23 cellular contexts compared by ENCODE assay signal in genomic region chr13:48534911-48535501, GRCh38. TPM values are rescaled to one million over a fixed set of nuclear protein-coding genes. Genes with fewer than 3 reads are reported as not detected.
DNase-seq lines count a peak whose midpoint lies in the region; ATAC-seq, FAIRE-seq and TF ChIP-seq lines count a peak whose summit lies in the region.
"Had no signal": no experiment of that assay in that cellular context is flagged by ENCODE, and none has a peak within 500 bp of the region (broad histone marks: within the 10 kb centered on the region; RNA-seq: fewer than 3 reads in every experiment).

No MANE protein-coding gene starts in this region.

- no peak overlapping the region for H3K4me3 ChIP-seq in H1 (ENCODE audit: extremely low read depth in 1 of 4, insufficient read depth in 2 of 4, low read depth in 3 of 4, low read length in 4 of 4)
- H3K4me3 ChIP-seq in CD8-positive, alpha-beta T cell (ENCODE audit: low read depth, low read length), result no peak overlapping the region
- H3K4me3 ChIP-seq: GM12878, Peyer's patch had no signal

- H3K27me3 Mint-ChIP-seq in activated T-cell treated with anti-CD3 and anti-CD28 coated beads, Interleukin-2, amount 50 U/mL, for 72 hours (ENCODE audit: low read depth), result no peaks in the 10 kb centered on the region
- no peaks in the 10 kb centered on the region for H3K27me3 Mint-ChIP-seq in activated T-cell treated with anti-CD3 and anti-CD28 coated beads, Interleukin-2, amount 50 U/mL, for 24 hours
- no peaks in the 10 kb centered on the region for H3K27me3 Mint-ChIP-seq in progenitor cell of endocrine pancreas
- peaks cover 8% of the 10 kb centered on the region for H3K27me3 Mint-ChIP-seq in activated naive CD8-positive, alpha-beta T cell treated with anti-CD3 and anti-CD28 coated beads for 36 hours
- H3K27me3 Mint-ChIP-seq in CD8-positive, alpha-beta T cell (ENCODE audit: low read depth), result no peaks in the 10 kb centered on the region

- H3K27ac Mint-ChIP-seq in activated T-cell treated with anti-CD3 and anti-CD28 coated beads, Interleukin-2, amount 50 U/mL, for 72 hours, result peak overlapping the region; percentile 33
- H3K27ac Mint-ChIP-seq in activated T-cell treated with anti-CD3 and anti-CD28 coated beads, Interleukin-2, amount 50 U/mL, for 24 hours, result no peak overlapping the region
- H3K27ac Mint-ChIP-seq in progenitor cell of endocrine pancreas, result no peak overlapping the region
- no peak overlapping the region for H3K27ac Mint-ChIP-seq in activated naive CD8-positive, alpha-beta T cell treated with anti-CD3 and anti-CD28 coated beads for 36 hours
- no peak overlapping the region for H3K27ac Mint-ChIP-seq in CD8-positive, alpha-beta T cell
- H3K27ac Mint-ChIP-seq: H9, HFFc6 had no signal

- no peak overlapping the region for H2BK5ac ChIP-seq in H1 (ENCODE audit: low read depth, low read length)

- no peaks in the 10 kb centered on the region for H4K20me1 ChIP-seq in H1 (replicated peaks in 1 of 2; ENCODE audit: control insufficient read depth in 1 of 2, insufficient read depth in 2 of 2, low read length in 2 of 2)

- peaks cover 2% of the 10 kb centered on the region for H3K23me2 ChIP-seq in H1 (ENCODE audit: low read depth, low read length)

- TF ChIP-seq RAD21 in Ishikawa (IDR thresholded peaks at IDR 0.05; ENCODE audit: low read depth) (no peak), H1 (IDR thresholded peaks at IDR 0.05 in 1 of 2, conservative IDR thresholded peaks at IDR 0.05 in 1 of 2; ENCODE audit: low read depth in 2 of 2, low read length in 2 of 2) (no peak)

- TF ChIP-seq POLR2A in H1 (IDR thresholded peaks at IDR 0.05; ENCODE audit: control extremely low read depth in 1 of 2, low read depth in 2 of 2, low read length in 2 of 2), result no peak

- H2BK120ac ChIP-seq in H1 (replicated peaks; ENCODE audit: low read depth, low read length), result no peak overlapping the region

- H3K36me3 ChIP-seq in H1 (ENCODE audit: control insufficient read depth in 2 of 4, insufficient read depth in 4 of 4, low read length in 3 of 4), result no peaks in the 10 kb centered on the region
- H3K36me3 ChIP-seq in CD8-positive, alpha-beta T cell (ENCODE audit: insufficient read depth, low read length), result no peaks in the 10 kb centered on the region
- H3K36me3 ChIP-seq: Peyer's patch had no signal

- intact Hi-C loops in CD8-positive, alpha-beta T cell (cut with DNase I, micrococcal nuclease), result loop anchor here (5.0 to 10.0 kb wide), 6 partner anchors 43 to 962 kb away; partner anchors contain the start of genes FNDC3A (in 1 of the 2), ITM2B (in 1 of the 2), MED4 (in 1 of the 2) and PHF11 (in 1 of the 2)

- H3K79me1 ChIP-seq in H1 (ENCODE audit: low read depth, low read length), result no peaks in the 10 kb centered on the region

- H3K4me1 Mint-ChIP-seq in activated T-cell treated with anti-CD3 and anti-CD28 coated beads, Interleukin-2, amount 50 U/mL, for 72 hours (ENCODE audit: low read depth), result peaks cover 32% of the 10 kb centered on the region
- peaks cover 33% of the 10 kb centered on the region for H3K4me1 Mint-ChIP-seq in activated T-cell treated with anti-CD3 and anti-CD28 coated beads, Interleukin-2, amount 50 U/mL, for 24 hours (ENCODE audit: low read depth)
- H3K4me1 Mint-ChIP-seq in progenitor cell of endocrine pancreas (ENCODE audit: low read depth), result peaks cover 11% of the 10 kb centered on the region
- H3K4me1 Mint-ChIP-seq in activated naive CD8-positive, alpha-beta T cell treated with anti-CD3 and anti-CD28 coated beads for 36 hours, result peaks cover 22% of the 10 kb centered on the region
- H3K4me1 Mint-ChIP-seq in CD8-positive, alpha-beta T cell (ENCODE audit: low read depth), result peaks cover 23% of the 10 kb centered on the region

- no peak overlapping the region for H3K4me3 Mint-ChIP-seq in activated T-cell treated with anti-CD3 and anti-CD28 coated beads, Interleukin-2, amount 50 U/mL, for 72 hours
- H3K4me3 Mint-ChIP-seq in activated T-cell treated with anti-CD3 and anti-CD28 coated beads, Interleukin-2, amount 50 U/mL, for 24 hours, result no peak overlapping the region
- H3K4me3 Mint-ChIP-seq in progenitor cell of endocrine pancreas (ENCODE audit: low read depth), result peak overlapping the region; percentile 10
- no peak overlapping the region for H3K4me3 Mint-ChIP-seq in activated naive CD8-positive, alpha-beta T cell treated with anti-CD3 and anti-CD28 coated beads for 36 hours
- no peak overlapping the region for H3K4me3 Mint-ChIP-seq in CD8-positive, alpha-beta T cell
- H3K4me3 Mint-ChIP-seq: H9, HFFc6 had no signal

- no peak overlapping the region for H3K18ac ChIP-seq in H1 (ENCODE audit: extremely low read depth, low read length)

- no peak for DNase-seq in activated T-cell treated with anti-CD3 and anti-CD28 coated beads, Interleukin-2, amount 50 U/mL, for 72 hours
- DNase-seq in activated T-cell treated with anti-CD3 and anti-CD28 coated beads, Interleukin-2, amount 50 U/mL, for 24 hours, result no peak
- no peak for DNase-seq in H1 (ENCODE audit: low read depth in 1 of 2, low spot score in 2 of 2)
- DNase-seq in progenitor cell of endocrine pancreas (ENCODE audit: low spot score, unreplicated experiment), result no peak
- DNase-seq in activated naive CD8-positive, alpha-beta T cell treated with anti-CD3 and anti-CD28 coated beads for 36 hours, result no peak
- no peak for DNase-seq in CD8-positive, alpha-beta T cell
- DNase-seq: 8988T, DMS 273 treated with DMSO at 0.1 percent for 48 hours, DMS79 treated with DMSO at 0.1 percent for 48 hours, H9, HFFc6, Karpas-422, NCI-H1105 treated with DMSO at 0.1 percent for 48 hours, NCI-H1694, NCI-H2081, NCI-H2171, NCI-H345, Peyer's patch had no signal

- H3K27ac ChIP-seq in H1 (ENCODE audit: low read depth, low read length), result no peak overlapping the region
- H3K27ac ChIP-seq in CD8-positive, alpha-beta T cell (ENCODE audit: low read depth, low read length), result no peak overlapping the region
- H3K27ac ChIP-seq: C4-2B, Peyer's patch had no signal

- CTCF ChIA-PET in H1 (lab: Charles Lee; ENCODE audit: partially characterized antibody), result interaction anchor here (0.9 kb wide), 1 partner anchor 45 kb away, joined by 5 read pairs; no protein-coding TSS in a partner anchor
- CTCF ChIA-PET in CD8-positive, alpha-beta T cell (lab: Charles Lee), result interaction anchor here (1.2 to 3.3 kb wide), 2 partner anchors 17 to 45 kb away, joined by 3 to 13 read pairs; no protein-coding TSS in a partner anchor

- H3K9ac ChIP-seq in H1 (replicated peaks in 1 of 4; ENCODE audit: extremely low read depth in 1 of 4, low read depth in 3 of 4, low read length in 3 of 4), result no peak overlapping the region

- H2AK5ac ChIP-seq in H1 (ENCODE audit: low read depth, low read length), result no peak overlapping the region

- TF ChIP-seq EP300 in Ishikawa (IDR thresholded peaks at IDR 0.05; ENCODE audit: borderline replicate concordance) (no peak), H1 (IDR thresholded peaks at IDR 0.05; ENCODE audit: borderline replicate concordance in 1 of 2, low read depth in 2 of 2, low read length in 2 of 2) (no peak)

- no peak overlapping the region for H4K91ac ChIP-seq in H1 (replicated peaks; ENCODE audit: insufficient read length, low read length)

- H2AFZ ChIP-seq in H1 (ENCODE audit: low read length), result no peak overlapping the region

- H2BK20ac ChIP-seq in H1 (ENCODE audit: low read length), result no peak overlapping the region

- H3K9me3 Mint-ChIP-seq in activated T-cell treated with anti-CD3 and anti-CD28 coated beads, Interleukin-2, amount 50 U/mL, for 72 hours, result peaks cover 7% of the 10 kb centered on the region in 2 donors
- H3K9me3 Mint-ChIP-seq in activated T-cell treated with anti-CD3 and anti-CD28 coated beads, Interleukin-2, amount 50 U/mL, for 24 hours, result no peaks in the 10 kb centered on the region
- no peaks in the 10 kb centered on the region for H3K9me3 Mint-ChIP-seq in progenitor cell of endocrine pancreas (ENCODE audit: low read depth)
- H3K9me3 Mint-ChIP-seq in activated naive CD8-positive, alpha-beta T cell treated with anti-CD3 and anti-CD28 coated beads for 36 hours, result peaks cover 2% of the 10 kb centered on the region
- peaks cover 4% of the 10 kb centered on the region for H3K9me3 Mint-ChIP-seq in CD8-positive, alpha-beta T cell
- H3K9me3 Mint-ChIP-seq: H9, HFFc6 had no signal

- H3K36me3 Mint-ChIP-seq in activated T-cell treated with anti-CD3 and anti-CD28 coated beads, Interleukin-2, amount 50 U/mL, for 72 hours (ENCODE audit: insufficient read depth in 2 of 2), result peaks cover 2 to 5% of the 10 kb centered on the region in 2 donors
- peaks cover 3% of the 10 kb centered on the region for H3K36me3 Mint-ChIP-seq in activated T-cell treated with anti-CD3 and anti-CD28 coated beads, Interleukin-2, amount 50 U/mL, for 24 hours (ENCODE audit: low read depth)
- H3K36me3 Mint-ChIP-seq in progenitor cell of endocrine pancreas (ENCODE audit: insufficient read depth), result no peaks in the 10 kb centered on the region
- no peaks in the 10 kb centered on the region for H3K36me3 Mint-ChIP-seq in activated naive CD8-positive, alpha-beta T cell treated with anti-CD3 and anti-CD28 coated beads for 36 hours
- peaks cover 5% of the 10 kb centered on the region for H3K36me3 Mint-ChIP-seq in CD8-positive, alpha-beta T cell

- H4K5ac ChIP-seq in H1 (ENCODE audit: insufficient read length, low read depth, low read length), result no peak overlapping the region

- H2BK15ac ChIP-seq in H1 (ENCODE audit: low read length), result no peak overlapping the region

- H3K23ac ChIP-seq in H1 (ENCODE audit: insufficient read length), result no peak overlapping the region

- no peaks in the 10 kb centered on the region for H3K9me3 ChIP-seq in H1 (ENCODE audit: insufficient read depth in 2 of 2, low read depth in 1 of 2, low read length in 1 of 2)
- no peaks in the 10 kb centered on the region for H3K9me3 ChIP-seq in CD8-positive, alpha-beta T cell (ENCODE audit: low read length)
- H3K9me3 ChIP-seq: Caco-2, Peyer's patch had no signal

- no peak overlapping the region for H2BK12ac ChIP-seq in H1 (ENCODE audit: low read depth, low read length)

- no peaks in the 10 kb centered on the region for H3K27me3 ChIP-seq in H1 (replicated peaks in 1 of 4; ENCODE audit: control insufficient read depth in 3 of 4, extremely low read depth in 1 of 4, insufficient read depth in 3 of 4, low read length in 3 of 4)
- H3K27me3 ChIP-seq in CD8-positive, alpha-beta T cell (ENCODE audit: insufficient read depth, low read length), result no peaks in the 10 kb centered on the region
- H3K27me3 ChIP-seq: Peyer's patch had no signal

- no peak for ATAC-seq in activated T-cell treated with anti-CD3 and anti-CD28 coated beads, Interleukin-2, amount 50 U/mL, for 72 hours (replicated peaks in 1 of 2)
- ATAC-seq in HG02970 (IDR thresholded peaks at IDR 0.05; ENCODE audit: low FRiP score, unreplicated experiment), result no peak
- ATAC-seq in CD8-positive, alpha-beta T cell, result no peak
- ATAC-seq: GM12878 had no signal

- H3K14ac ChIP-seq in H1 (ENCODE audit: insufficient read length), result no peak overlapping the region

- H3K4me1 ChIP-seq in H1 (replicated peaks in 1 of 4; ENCODE audit: control insufficient read depth in 3 of 4, insufficient read depth in 4 of 4, low read length in 3 of 4), result peaks cover 0 to 6% (median 4%) of the 10 kb centered on the region in 4 experiments; a peak in 4 of 7 replicates
- H3K4me1 ChIP-seq in CD8-positive, alpha-beta T cell (ENCODE audit: insufficient read depth, low read length), result peaks cover 14% of the 10 kb centered on the region

- H3K79me2 ChIP-seq in H1 (ENCODE audit: control insufficient read depth in 1 of 2, insufficient read depth in 2 of 2, low read length in 2 of 2), result peaks cover 0 to 20% of the 10 kb centered on the region in 2 experiments; a peak in 2 of 4 replicates

- POLR2A ChIA-PET in H1 (lab: Charles Lee; ENCODE audit: partially characterized antibody), result no interaction called here
- POLR2A ChIA-PET in CD8-positive, alpha-beta T cell (lab: Charles Lee), result interaction anchor here (0.6 to 2.0 kb wide), 5 partner anchors 27 to 1632 kb away, joined by 3 to 9 read pairs (median 8); no protein-coding TSS in a partner anchor

- no peak overlapping the region for H3K56ac ChIP-seq in H1 (replicated peaks; ENCODE audit: insufficient read length, low read depth, low read length)

- TF ChIP-seq CTCF in H1 (IDR thresholded peaks at IDR 0.05; ENCODE audit: control extremely low read depth in 1 of 3, insufficient read depth in 1 of 3, low read depth in 1 of 3, low read length in 3 of 3), result no peak
- no peak for TF ChIP-seq CTCF in progenitor cell of endocrine pancreas (IDR thresholded peaks at IDR 0.05; ENCODE audit: unreplicated experiment)
- TF ChIP-seq CTCF in CD8-positive, alpha-beta T cell (IDR thresholded peaks at IDR 0.05), result no peak

- H3K4ac ChIP-seq in H1 (replicated peaks; ENCODE audit: insufficient read length, low read depth, low read length), result no peak overlapping the region

- FAIRE-seq in H1 (lab: Jason Lieb, UNC), result no peak
- FAIRE-seq: GM12878 had no signal

- H4K8ac ChIP-seq in H1 (ENCODE audit: extremely low read depth, insufficient read depth, low read length), result no peak overlapping the region

- 97% methylated on average over 5 of the region's 5 CpGs; no CpG with 5 or more reads in 1 of the 2 experiments for WGBS in H1 (ENCODE audit: extremely low coverage in 1 of 2, insufficient coverage in 1 of 2, insufficient read length in 1 of 2, insufficient replicate concordance in 2 of 2, low coverage in 1 of 2, low lambda C conversion rate in 2 of 2, missing lambda C conversion rate in 1 of 2), 2 experiments

- H3K4me2 ChIP-seq in H1 (ENCODE audit: insufficient read depth in 1 of 2, low read depth in 2 of 2, low read length in 2 of 2), result no peak overlapping the region

RNA-seq across cellular contexts. Expression of gene RCBTB2, which starts 2.1 kb away (rescaled TPM):
- 1 to 10 TPM; 2.6 to 2.7 TPM for total RNA-seq in activated T-cell treated with anti-CD3 and anti-CD28 coated beads, Interleukin-2, amount 50 U/mL, for 72 hours
- 8.4 and 9.3 TPM in 2 replicates for total RNA-seq in H1 (2021; fragmentation: NEBNext Ultra II Directional; extraction: Animal tissue kit (Norgen Biotek cat#: 25700))
- 4.5 and 5.2 TPM in 2 replicates for polyA plus RNA-seq in H1 (2011; rRNA removed)
- 6.9 TPM for polyA plus RNA-seq in H1 (2011; cell fraction: cytosol; rRNA removed)
- polyA plus RNA-seq in H1 (2011; cell fraction: nucleus; rRNA removed), result 4.3 TPM
- 5.1 to 9.5 TPM (median 7.1 TPM) in 4 replicates for polyA plus RNA-seq in H1 (2012, experiment 1 of 2)
- 0.87 TPM for polyA plus RNA-seq in H1 (2012, experiment 2 of 2)
- polyA plus RNA-seq in H1 (2013, experiment 1 of 2), result 4.4 TPM
- polyA plus RNA-seq in H1 (2013, experiment 2 of 2), result 4.0 TPM
- polyA minus RNA-seq in H1 (2011; rRNA and poly(A)+ RNA removed), result 7.5 and 9.9 TPM in 2 replicates
- polyA minus RNA-seq in H1 (2011; cell fraction: cytosol; rRNA and poly(A)+ RNA removed), result 5.9 TPM
- 6.7 TPM for polyA minus RNA-seq in H1 (2011; cell fraction: nucleus; rRNA and poly(A)+ RNA removed)
- total RNA-seq in progenitor cell of endocrine pancreas, result 18.2 and 18.9 TPM in 2 replicates
- 1 to 10 TPM; 1.9 to 2.4 TPM for total RNA-seq in activated naive CD8-positive, alpha-beta T cell treated with anti-CD3 and anti-CD28 coated beads for 36 hours
- 1 to 10 TPM; 1.5 to 2.0 TPM for total RNA-seq in CD8-positive, alpha-beta T cell
